In the genomic region with DNA sequence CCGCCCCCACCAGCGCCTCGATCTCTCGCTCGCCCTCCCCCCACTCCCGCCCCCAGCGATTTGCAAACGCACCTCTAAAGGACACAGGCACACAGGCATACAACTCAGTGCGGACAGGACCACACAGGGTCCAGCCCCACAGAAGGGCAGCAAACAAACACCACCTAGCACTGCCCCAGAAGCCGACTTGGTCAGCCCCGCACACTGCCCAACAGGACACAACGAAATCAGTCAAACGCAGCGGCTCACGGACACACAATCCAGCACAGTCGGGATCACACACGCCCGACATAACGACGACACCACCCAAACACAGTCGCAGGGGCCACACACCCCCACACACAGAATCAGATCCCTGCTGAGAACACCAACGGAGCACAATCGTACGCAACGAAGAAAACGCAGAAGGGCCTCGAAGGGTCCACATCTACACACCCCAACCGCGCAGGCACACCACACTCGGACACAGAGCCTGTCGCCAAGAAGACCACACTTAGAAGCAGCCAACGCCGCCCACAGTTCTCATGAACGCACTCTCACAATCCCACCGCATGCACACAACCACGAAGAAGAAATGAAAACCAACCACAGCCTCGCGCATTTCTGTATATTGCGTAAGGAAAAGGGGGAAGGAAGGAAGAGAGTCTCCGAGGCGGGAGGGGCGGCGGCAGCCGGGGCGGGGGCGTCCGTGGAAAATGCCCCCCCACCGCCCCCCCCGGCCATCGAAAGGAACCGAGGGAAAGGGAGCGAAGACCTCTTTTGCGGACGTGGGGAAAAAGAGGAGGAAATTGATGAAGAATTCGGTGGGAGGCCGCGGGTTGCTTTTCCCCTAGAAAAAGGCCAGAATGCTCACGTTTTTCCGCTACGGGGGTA, we compare ENCODE assay signal across 1 cellular context.
TF ChIP-seq lines count a peak whose summit lies in the region.

No MANE protein-coding gene starts in this region.

TF ChIP-seq in GM12878, 131 proteins besides CTCF, POLR2A, EP300 and RAD21 (continued from another document):
- TF ChIP-seq, protein P1, sequence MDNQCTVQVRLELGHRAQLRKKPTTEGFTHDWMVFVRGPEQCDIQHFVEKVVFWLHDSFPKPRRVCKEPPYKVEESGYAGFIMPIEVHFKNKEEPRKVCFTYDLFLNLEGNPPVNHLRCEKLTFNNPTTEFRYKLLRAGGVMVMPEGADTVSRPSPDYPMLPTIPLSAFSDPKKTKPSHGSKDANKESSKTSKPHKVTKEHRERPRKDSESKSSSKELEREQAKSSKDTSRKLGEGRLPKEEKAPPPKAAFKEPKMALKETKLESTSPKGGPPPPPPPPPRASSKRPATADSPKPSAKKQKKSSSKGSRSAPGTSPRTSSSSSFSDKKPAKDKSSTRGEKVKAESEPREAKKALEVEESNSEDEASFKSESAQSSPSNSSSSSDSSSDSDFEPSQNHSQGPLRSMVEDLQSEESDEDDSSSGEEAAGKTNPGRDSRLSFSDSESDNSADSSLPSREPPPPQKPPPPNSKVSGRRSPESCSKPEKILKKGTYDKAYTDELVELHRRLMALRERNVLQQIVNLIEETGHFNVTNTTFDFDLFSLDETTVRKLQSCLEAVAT (IDR thresholded peaks at IDR 0.05) = peak; percentile 64; the same call in 1 of the 2 replicates
- TF ChIP-seq SMAD1 (IDR thresholded peaks at IDR 0.05; ENCODE audit: low read depth, partially characterized antibody) (no peak), EZH2 (IDR thresholded peaks at IDR 0.05; ENCODE audit: borderline replicate concordance, control insufficient read depth, low read depth, low read length) (0 out of 2 replicates have a peak, but pooled peaks have one; percentile 93), NFXL1 (IDR thresholded peaks at IDR 0.05; ENCODE audit: borderline replicate concordance) (no peak), ETV6 (conservative IDR thresholded peaks at IDR 0.05 in 1 of 2, IDR thresholded peaks at IDR 0.05 in 1 of 2; ENCODE audit: borderline replicate concordance in 1 of 2, low read depth in 1 of 2) (no peak), BMI1 (IDR thresholded peaks at IDR 0.05; ENCODE audit: borderline replicate concordance) (peak; percentile 100), NR2C2 (IDR thresholded peaks at IDR 0.05; ENCODE audit: borderline replicate concordance, control insufficient read depth, insufficient read length, low read depth) (no peak), SUZ12 (IDR thresholded peaks at IDR 0.05; ENCODE audit: unreplicated experiment) (peak; percentile 36)
